In the genomic region with DNA sequence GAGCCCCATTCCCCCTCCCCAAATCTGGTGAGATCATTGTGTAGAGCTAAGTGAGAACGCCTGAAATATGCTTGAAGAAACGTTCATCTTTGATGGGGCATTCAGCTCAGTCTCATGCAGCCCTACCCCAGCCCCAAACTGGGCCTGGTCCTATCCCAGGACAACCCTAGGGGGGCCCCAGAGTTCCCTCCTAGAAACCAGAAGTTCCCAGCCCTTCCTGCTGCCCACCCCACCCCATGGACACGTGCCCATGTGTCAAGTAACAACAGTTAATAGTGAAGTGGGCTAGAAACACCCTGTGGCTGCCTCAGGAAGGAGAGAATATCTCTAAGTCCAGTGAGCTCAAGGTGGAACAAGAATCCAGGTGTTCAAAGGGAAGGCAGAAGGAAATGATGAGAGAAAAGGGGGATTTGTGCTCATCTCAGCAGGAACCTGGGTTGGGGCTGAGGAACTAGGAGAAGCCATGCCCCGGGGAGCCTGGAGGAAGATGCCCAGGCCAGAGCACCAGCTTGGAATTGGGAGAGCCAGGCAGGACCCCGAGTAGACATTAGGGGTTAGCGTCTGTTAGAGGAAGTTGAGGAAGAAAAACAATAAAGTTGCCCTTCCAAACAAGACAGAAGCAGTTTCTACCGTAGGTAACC, we compare ENCODE assay signal across 14 cellular contexts. TPM values are rescaled to one million over a fixed set of nuclear protein-coding genes. Genes with fewer than 3 reads are reported as not detected.
A peak's percentile ranks its signal among the peaks of the same experiment; 100 is the strongest.
DNase-seq lines count a peak whose midpoint lies in the region; ATAC-seq and TF ChIP-seq lines count a peak whose summit lies in the region.
"Had no signal": no experiment of that assay in that cellular context is flagged by ENCODE, and none has a peak within 500 bp of the region (broad histone marks: within the 10 kb centered on the region; RNA-seq: fewer than 3 reads in every experiment).

No MANE protein-coding gene starts in this region.

- no peak overlapping the region for H3K4me3 Mint-ChIP-seq in activated T-cell treated with anti-CD3 and anti-CD28 coated beads, Interleukin-2, amount 50 U/mL, for 24 hours
- H3K4me3 Mint-ChIP-seq in activated T-helper 17 cell treated with anti-CD3 and anti-CD28 coated beads, Interleukin-2, amount 50 U/mL, for 72 hours: peak overlapping the region; percentile 73
- H3K4me3 Mint-ChIP-seq: activated naive CD4-positive, alpha-beta T cell treated with anti-CD3 and anti-CD28 coated beads for 36 hours had no signal

- H3K4me3 ChIP-seq in suprapubic skin: no peak overlapping the region
- H3K4me3 ChIP-seq in mucosa of descending colon: no peak overlapping the region
- H3K4me3 ChIP-seq: pancreas, thyroid gland had no signal

- no peaks in the 10 kb centered on the region for H3K36me3 Mint-ChIP-seq in activated T-cell treated with anti-CD3 and anti-CD28 coated beads, Interleukin-2, amount 50 U/mL, for 24 hours (ENCODE audit: low read depth)
- H3K36me3 Mint-ChIP-seq in activated T-helper 17 cell treated with anti-CD3 and anti-CD28 coated beads, Interleukin-2, amount 50 U/mL, for 72 hours (ENCODE audit: low read depth): no peaks in the 10 kb centered on the region

- H3K4me1 ChIP-seq in suprapubic skin (peaks cover 47% of the 10 kb centered on the region), mucosa of descending colon (ENCODE audit: low read depth) (peaks cover 11% of the 10 kb centered on the region)
- H3K4me1 ChIP-seq: pancreas had no signal

- DNase-seq in activated T-cell treated with anti-CD3 and anti-CD28 coated beads, Interleukin-2, amount 50 U/mL, for 24 hours: no peak
- DNase-seq in activated T-cell treated with anti-CD3 and anti-CD28 coated beads, Interleukin-2, amount 50 U/mL, for 48 hours: no peak
- DNase-seq in islet precursor cell: peak; percentile 21
- peak; percentile 56 to 58 for DNase-seq in suprapubic skin (ENCODE audit: low spot score in 2 of 2)
- DNase-seq in activated CD4-positive, CD25-positive, alpha-beta regulatory T cell treated with anti-CD3 and anti-CD28 coated beads, Interleukin-2, amount 50 U/mL, for 72 hours: no peak
- DNase-seq in mucosa of descending colon: no peak
- no peak for DNase-seq in retina
- DNase-seq: activated CD4-positive, alpha-beta T cell treated with anti-CD3 and anti-CD28 coated beads for 48 hours; activated naive CD4-positive, alpha-beta T cell treated with anti-CD3 and anti-CD28 coated beads for 36 hours; DMS79; NCI-H1048; thyroid gland had no signal

- intact Hi-C loops in mucosa of descending colon (cut with DNase I, micrococcal nuclease): loop anchor here (10.0 kb wide), 2 partner anchors 69 to 99 kb away; a partner anchor contains a TSS

- TF ChIP-seq CTCF in suprapubic skin (IDR thresholded peaks at IDR 0.05) (no peak), mucosa of descending colon (IDR thresholded peaks at IDR 0.05) (no peak)

- H3K9me3 ChIP-seq in suprapubic skin (no peaks in the 10 kb centered on the region), mucosa of descending colon (no peaks in the 10 kb centered on the region)
- H3K9me3 ChIP-seq: pancreas, thyroid gland had no signal

- peak overlapping the region; percentile 48 for H3K27ac Mint-ChIP-seq in activated T-cell treated with anti-CD3 and anti-CD28 coated beads, Interleukin-2, amount 50 U/mL, for 24 hours
- no peak overlapping the region for H3K27ac Mint-ChIP-seq in activated T-helper 17 cell treated with anti-CD3 and anti-CD28 coated beads, Interleukin-2, amount 50 U/mL, for 72 hours

- no peak for ATAC-seq in activated T-helper 17 cell treated with anti-CD3 and anti-CD28 coated beads, Interleukin-2, amount 50 U/mL, for 72 hours (replicated peaks)
- no peak for ATAC-seq in mucosa of descending colon

- H3K36me3 ChIP-seq in suprapubic skin (no peaks in the 10 kb centered on the region), mucosa of descending colon (ENCODE audit: low read depth) (no peaks in the 10 kb centered on the region)
- H3K36me3 ChIP-seq: pancreas, thyroid gland had no signal

- H3K27me3 Mint-ChIP-seq in activated T-cell treated with anti-CD3 and anti-CD28 coated beads, Interleukin-2, amount 50 U/mL, for 24 hours: peaks cover 5% of the 10 kb centered on the region
- no peaks in the 10 kb centered on the region for H3K27me3 Mint-ChIP-seq in activated T-helper 17 cell treated with anti-CD3 and anti-CD28 coated beads, Interleukin-2, amount 50 U/mL, for 72 hours

- 68% methylated on average over 7 of the region's 7 CpGs for WGBS in suprapubic skin

- no peak overlapping the region for H3K27ac ChIP-seq in suprapubic skin
- H3K27ac ChIP-seq: pancreas had no signal

- no peaks in the 10 kb centered on the region for H3K27me3 ChIP-seq in suprapubic skin
- H3K27me3 ChIP-seq: pancreas, thyroid gland had no signal

- no peaks in the 10 kb centered on the region for H3K9me3 Mint-ChIP-seq in activated T-cell treated with anti-CD3 and anti-CD28 coated beads, Interleukin-2, amount 50 U/mL, for 24 hours
- no peaks in the 10 kb centered on the region for H3K9me3 Mint-ChIP-seq in activated T-helper 17 cell treated with anti-CD3 and anti-CD28 coated beads, Interleukin-2, amount 50 U/mL, for 72 hours
- H3K9me3 Mint-ChIP-seq: activated naive CD4-positive, alpha-beta T cell treated with anti-CD3 and anti-CD28 coated beads for 36 hours had no signal

- no peak for TF ChIP-seq POLR2A in suprapubic skin (IDR thresholded peaks at IDR 0.05)

- TF ChIP-seq EP300 in suprapubic skin (IDR thresholded peaks at IDR 0.05): no peak

- H3K4me1 Mint-ChIP-seq in activated T-cell treated with anti-CD3 and anti-CD28 coated beads, Interleukin-2, amount 50 U/mL, for 24 hours (ENCODE audit: low read depth): peaks cover 58% of the 10 kb centered on the region
- peaks cover 12% of the 10 kb centered on the region for H3K4me1 Mint-ChIP-seq in activated T-helper 17 cell treated with anti-CD3 and anti-CD28 coated beads, Interleukin-2, amount 50 U/mL, for 72 hours

RNA-seq across cellular contexts. Expression of a gene that starts 20.1 kb away (rescaled TPM):
- total RNA-seq in activated T-helper 17 cell treated with anti-CD3 and anti-CD28 coated beads, Interleukin-2, amount 50 U/mL, for 72 hours: 100 to 1,000 TPM in 1 of 2 donors, 10 to 100 TPM in 1; 77.3 to 124 TPM
- total RNA-seq in suprapubic skin (10 to 100 TPM; 19.2 to 50.6 (median 34.5) TPM), mucosa of descending colon (100 to 1,000 TPM in 1 of 3 donors, 10 to 100 TPM in 2; 64.3 to 128 (median 80.6) TPM)

RNA-seq across cellular contexts. Expression of a gene that starts 41.2 kb away (rescaled TPM):
- total RNA-seq in activated T-helper 17 cell treated with anti-CD3 and anti-CD28 coated beads, Interleukin-2, amount 50 U/mL, for 72 hours: 10 to 100 TPM; 25.2 to 28.9 TPM
- total RNA-seq in suprapubic skin (10 to 100 TPM; 11.7 to 23.2 (median 16.1) TPM), mucosa of descending colon (10 to 100 TPM; 20.9 to 28.8 (median 26.1) TPM)

Comparison
In these comparisons a context has a peak if more than half of its experiments do, and no peak if none do; other contexts are left out.
1. DNase-seq: peak in islet precursor cell (single experiment) and suprapubic skin (2 of 2); none in activated T-cell treated with anti-CD3 and anti-CD28 coated beads, Interleukin-2, amount 50 U/mL, for 24 hours (single experiment), activated T-cell treated with anti-CD3 and anti-CD28 coated beads, Interleukin-2, amount 50 U/mL, for 48 hours (0 of 2), activated CD4-positive, CD25-positive, alpha-beta regulatory T cell treated with anti-CD3 and anti-CD28 coated beads, Interleukin-2, amount 50 U/mL, for 72 hours (single experiment), mucosa of descending colon (0 of 3) and retina (single experiment).